Comparison of ENCODE assay signal across 1 cellular context in the genomic region with DNA sequence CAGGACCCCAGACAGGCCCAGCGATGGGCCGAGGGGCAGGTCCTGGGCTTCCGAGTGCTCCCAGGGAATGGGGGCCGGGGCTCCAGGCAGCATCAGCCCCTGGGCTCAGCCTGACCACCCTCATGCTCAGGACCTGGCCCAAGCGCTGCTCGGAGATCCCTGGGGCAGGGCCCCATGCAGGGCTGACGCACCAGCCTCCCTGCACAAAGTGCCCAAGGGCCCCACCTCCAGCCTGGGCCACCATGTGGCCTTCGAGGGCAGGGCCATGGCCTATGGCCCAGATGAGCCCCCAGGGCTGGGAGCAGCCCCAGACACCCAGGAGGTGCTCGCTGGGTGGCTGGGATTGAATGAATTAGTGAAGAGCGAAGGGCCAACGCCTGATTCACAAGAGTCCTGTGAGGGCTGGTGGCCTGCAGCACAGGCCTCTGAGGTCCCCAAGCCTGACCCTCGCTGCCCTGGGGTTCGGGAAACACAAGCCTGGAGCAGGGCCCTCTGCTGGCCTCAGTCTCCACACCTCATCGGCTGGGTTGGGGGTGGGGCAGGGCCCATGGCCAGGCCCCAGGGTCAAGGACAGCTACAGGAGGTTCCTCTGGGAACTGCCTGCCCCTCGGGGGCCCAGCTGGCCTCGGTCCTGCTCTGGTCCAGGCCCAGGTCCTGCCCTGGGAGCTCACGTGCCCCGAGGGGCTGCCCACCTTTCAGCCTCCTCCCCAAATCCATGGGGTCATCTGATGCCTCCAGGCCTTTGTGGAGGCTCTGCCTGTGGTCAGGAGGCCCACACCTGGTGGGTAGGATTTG.
TF ChIP-seq lines count a peak whose summit lies in the region.

No MANE protein-coding gene starts in this region.

TF ChIP-seq in HepG2, 621 proteins besides CTCF, POLR2A, EP300 and RAD21 (continued from another document and continues in another):
- TF ChIP-seq, protein P1, sequence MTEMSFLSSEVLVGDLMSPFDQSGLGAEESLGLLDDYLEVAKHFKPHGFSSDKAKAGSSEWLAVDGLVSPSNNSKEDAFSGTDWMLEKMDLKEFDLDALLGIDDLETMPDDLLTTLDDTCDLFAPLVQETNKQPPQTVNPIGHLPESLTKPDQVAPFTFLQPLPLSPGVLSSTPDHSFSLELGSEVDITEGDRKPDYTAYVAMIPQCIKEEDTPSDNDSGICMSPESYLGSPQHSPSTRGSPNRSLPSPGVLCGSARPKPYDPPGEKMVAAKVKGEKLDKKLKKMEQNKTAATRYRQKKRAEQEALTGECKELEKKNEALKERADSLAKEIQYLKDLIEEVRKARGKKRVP (CRISPR knock-in tag; IDR thresholded peaks at IDR 0.05), result no peak
- no peak for TF ChIP-seq ZNF749 (CRISPR knock-in tag; IDR thresholded peaks at IDR 0.05; ENCODE audit: borderline replicate concordance)
- peak; percentile 75; the same call in 1 of the 2 replicates for TF ChIP-seq ZBTB20 (CRISPR knock-in tag; IDR thresholded peaks at IDR 0.05; ENCODE audit: borderline replicate concordance, low read depth)
- TF ChIP-seq RFX5 (IDR thresholded peaks at IDR 0.05; ENCODE audit: low read depth, low read length), result no peak
- no peak; the same call in 1 of the 2 replicates for TF ChIP-seq ZNF484 (CRISPR knock-in tag; IDR thresholded peaks at IDR 0.05; ENCODE audit: borderline replicate concordance, low read depth)
- no peak for TF ChIP-seq NFKBIZ (CRISPR knock-in tag; IDR thresholded peaks at IDR 0.05)
- TF ChIP-seq ZNF256 (CRISPR knock-in tag; conservative IDR thresholded peaks at IDR 0.05), result no peak
- TF ChIP-seq CEBPB (IDR thresholded peaks at IDR 0.05; ENCODE audit: borderline replicate concordance, low read depth, low read length), result no peak
- TF ChIP-seq, protein P2, sequence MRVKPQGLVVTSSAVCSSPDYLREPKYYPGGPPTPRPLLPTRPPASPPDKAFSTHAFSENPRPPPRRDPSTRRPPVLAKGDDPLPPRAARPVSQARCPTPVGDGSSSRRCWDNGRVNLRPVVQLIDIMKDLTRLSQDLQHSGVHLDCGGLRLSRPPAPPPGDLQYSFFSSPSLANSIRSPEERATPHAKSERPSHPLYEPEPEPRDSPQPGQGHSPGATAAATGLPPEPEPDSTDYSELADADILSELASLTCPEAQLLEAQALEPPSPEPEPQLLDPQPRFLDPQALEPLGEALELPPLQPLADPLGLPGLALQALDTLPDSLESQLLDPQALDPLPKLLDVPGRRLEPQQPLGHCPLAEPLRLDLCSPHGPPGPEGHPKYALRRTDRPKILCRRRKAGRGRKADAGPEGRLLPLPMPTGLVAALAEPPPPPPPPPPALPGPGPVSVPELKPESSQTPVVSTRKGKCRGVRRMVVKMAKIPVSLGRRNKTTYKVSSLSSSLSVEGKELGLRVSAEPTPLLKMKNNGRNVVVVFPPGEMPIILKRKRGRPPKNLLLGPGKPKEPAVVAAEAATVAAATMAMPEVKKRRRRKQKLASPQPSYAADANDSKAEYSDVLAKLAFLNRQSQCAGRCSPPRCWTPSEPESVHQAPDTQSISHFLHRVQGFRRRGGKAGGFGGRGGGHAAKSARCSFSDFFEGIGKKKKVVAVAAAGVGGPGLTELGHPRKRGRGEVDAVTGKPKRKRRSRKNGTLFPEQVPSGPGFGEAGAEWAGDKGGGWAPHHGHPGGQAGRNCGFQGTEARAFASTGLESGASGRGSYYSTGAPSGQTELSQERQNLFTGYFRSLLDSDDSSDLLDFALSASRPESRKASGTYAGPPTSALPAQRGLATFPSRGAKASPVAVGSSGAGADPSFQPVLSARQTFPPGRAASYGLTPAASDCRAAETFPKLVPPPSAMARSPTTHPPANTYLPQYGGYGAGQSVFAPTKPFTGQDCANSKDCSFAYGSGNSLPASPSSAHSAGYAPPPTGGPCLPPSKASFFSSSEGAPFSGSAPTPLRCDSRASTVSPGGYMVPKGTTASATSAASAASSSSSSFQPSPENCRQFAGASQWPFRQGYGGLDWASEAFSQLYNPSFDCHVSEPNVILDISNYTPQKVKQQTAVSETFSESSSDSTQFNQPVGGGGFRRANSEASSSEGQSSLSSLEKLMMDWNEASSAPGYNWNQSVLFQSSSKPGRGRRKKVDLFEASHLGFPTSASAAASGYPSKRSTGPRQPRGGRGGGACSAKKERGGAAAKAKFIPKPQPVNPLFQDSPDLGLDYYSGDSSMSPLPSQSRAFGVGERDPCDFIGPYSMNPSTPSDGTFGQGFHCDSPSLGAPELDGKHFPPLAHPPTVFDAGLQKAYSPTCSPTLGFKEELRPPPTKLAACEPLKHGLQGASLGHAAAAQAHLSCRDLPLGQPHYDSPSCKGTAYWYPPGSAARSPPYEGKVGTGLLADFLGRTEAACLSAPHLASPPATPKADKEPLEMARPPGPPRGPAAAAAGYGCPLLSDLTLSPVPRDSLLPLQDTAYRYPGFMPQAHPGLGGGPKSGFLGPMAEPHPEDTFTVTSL (CRISPR knock-in tag; IDR thresholded peaks at IDR 0.05; ENCODE audit: borderline replicate concordance), result 0 out of 2 replicates have a peak, but pooled peaks have one; percentile 8
- TF ChIP-seq ZNF550 (CRISPR knock-in tag; IDR thresholded peaks at IDR 0.05; ENCODE audit: borderline replicate concordance), result peak; percentile 56; the same call in 1 of the 2 replicates
- TF ChIP-seq, protein P3, sequence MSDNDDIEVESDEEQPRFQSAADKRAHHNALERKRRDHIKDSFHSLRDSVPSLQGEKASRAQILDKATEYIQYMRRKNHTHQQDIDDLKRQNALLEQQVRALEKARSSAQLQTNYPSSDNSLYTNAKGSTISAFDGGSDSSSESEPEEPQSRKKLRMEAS (IDR thresholded peaks at IDR 0.05), result no peak
- TF ChIP-seq KMT2B (CRISPR knock-in tag; IDR thresholded peaks at IDR 0.05), result 0 out of 2 replicates have a peak, but pooled peaks have one; percentile 19
- TF ChIP-seq, protein P4, sequence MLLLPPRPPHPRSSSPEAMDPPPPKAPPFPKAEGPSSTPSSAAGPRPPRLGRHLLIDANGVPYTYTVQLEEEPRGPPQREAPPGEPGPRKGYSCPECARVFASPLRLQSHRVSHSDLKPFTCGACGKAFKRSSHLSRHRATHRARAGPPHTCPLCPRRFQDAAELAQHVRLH (CRISPR knock-in tag; IDR thresholded peaks at IDR 0.05; ENCODE audit: borderline replicate concordance, low read depth), result peak; percentile 66; the same call in 1 of the 2 replicates
- TF ChIP-seq KLF13 (CRISPR knock-in tag; IDR thresholded peaks at IDR 0.05), result no peak
- no peak for TF ChIP-seq ZNF724P (CRISPR knock-in tag; IDR thresholded peaks at IDR 0.05; ENCODE audit: borderline replicate concordance)
- TF ChIP-seq TARDBP (CRISPR knock-in tag; IDR thresholded peaks at IDR 0.05), result peak; percentile 98
- 0 out of 2 replicates have a peak, but pooled peaks have one; percentile 42 for TF ChIP-seq ZNF136 (CRISPR knock-in tag; IDR thresholded peaks at IDR 0.05; ENCODE audit: low read depth)
- no peak for TF ChIP-seq KDM5A (IDR thresholded peaks at IDR 0.05; ENCODE audit: borderline replicate concordance, low read length)
- TF ChIP-seq ZZZ3 (CRISPR knock-in tag; IDR thresholded peaks at IDR 0.05; ENCODE audit: borderline replicate concordance), result no peak
- no peak for TF ChIP-seq RORA (CRISPR knock-in tag; IDR thresholded peaks at IDR 0.05)
- TF ChIP-seq, protein P5, sequence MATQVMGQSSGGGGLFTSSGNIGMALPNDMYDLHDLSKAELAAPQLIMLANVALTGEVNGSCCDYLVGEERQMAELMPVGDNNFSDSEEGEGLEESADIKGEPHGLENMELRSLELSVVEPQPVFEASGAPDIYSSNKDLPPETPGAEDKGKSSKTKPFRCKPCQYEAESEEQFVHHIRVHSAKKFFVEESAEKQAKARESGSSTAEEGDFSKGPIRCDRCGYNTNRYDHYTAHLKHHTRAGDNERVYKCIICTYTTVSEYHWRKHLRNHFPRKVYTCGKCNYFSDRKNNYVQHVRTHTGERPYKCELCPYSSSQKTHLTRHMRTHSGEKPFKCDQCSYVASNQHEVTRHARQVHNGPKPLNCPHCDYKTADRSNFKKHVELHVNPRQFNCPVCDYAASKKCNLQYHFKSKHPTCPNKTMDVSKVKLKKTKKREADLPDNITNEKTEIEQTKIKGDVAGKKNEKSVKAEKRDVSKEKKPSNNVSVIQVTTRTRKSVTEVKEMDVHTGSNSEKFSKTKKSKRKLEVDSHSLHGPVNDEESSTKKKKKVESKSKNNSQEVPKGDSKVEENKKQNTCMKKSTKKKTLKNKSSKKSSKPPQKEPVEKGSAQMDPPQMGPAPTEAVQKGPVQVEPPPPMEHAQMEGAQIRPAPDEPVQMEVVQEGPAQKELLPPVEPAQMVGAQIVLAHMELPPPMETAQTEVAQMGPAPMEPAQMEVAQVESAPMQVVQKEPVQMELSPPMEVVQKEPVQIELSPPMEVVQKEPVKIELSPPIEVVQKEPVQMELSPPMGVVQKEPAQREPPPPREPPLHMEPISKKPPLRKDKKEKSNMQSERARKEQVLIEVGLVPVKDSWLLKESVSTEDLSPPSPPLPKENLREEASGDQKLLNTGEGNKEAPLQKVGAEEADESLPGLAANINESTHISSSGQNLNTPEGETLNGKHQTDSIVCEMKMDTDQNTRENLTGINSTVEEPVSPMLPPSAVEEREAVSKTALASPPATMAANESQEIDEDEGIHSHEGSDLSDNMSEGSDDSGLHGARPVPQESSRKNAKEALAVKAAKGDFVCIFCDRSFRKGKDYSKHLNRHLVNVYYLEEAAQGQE (IDR thresholded peaks at IDR 0.05; ENCODE audit: borderline replicate concordance in 1 of 2, low read depth in 1 of 2, low read length in 2 of 2), result no peak
- TF ChIP-seq, protein P6, sequence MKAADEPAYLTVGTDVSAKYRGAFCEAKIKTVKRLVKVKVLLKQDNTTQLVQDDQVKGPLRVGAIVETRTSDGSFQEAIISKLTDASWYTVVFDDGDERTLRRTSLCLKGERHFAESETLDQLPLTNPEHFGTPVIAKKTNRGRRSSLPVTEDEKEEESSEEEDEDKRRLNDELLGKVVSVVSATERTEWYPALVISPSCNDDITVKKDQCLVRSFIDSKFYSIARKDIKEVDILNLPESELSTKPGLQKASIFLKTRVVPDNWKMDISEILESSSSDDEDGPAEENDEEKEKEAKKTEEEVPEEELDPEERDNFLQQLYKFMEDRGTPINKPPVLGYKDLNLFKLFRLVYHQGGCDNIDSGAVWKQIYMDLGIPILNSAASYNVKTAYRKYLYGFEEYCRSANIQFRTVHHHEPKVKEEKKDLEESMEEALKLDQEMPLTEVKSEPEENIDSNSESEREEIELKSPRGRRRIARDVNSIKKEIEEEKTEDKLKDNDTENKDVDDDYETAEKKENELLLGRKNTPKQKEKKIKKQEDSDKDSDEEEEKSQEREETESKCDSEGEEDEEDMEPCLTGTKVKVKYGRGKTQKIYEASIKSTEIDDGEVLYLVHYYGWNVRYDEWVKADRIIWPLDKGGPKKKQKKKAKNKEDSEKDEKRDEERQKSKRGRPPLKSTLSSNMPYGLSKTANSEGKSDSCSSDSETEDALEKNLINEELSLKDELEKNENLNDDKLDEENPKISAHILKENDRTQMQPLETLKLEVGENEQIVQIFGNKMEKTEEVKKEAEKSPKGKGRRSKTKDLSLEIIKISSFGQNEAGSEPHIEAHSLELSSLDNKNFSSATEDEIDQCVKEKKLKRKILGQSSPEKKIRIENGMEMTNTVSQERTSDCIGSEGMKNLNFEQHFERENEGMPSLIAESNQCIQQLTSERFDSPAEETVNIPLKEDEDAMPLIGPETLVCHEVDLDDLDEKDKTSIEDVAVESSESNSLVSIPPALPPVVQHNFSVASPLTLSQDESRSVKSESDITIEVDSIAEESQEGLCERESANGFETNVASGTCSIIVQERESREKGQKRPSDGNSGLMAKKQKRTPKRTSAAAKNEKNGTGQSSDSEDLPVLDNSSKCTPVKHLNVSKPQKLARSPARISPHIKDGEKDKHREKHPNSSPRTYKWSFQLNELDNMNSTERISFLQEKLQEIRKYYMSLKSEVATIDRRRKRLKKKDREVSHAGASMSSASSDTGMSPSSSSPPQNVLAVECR (CRISPR knock-in tag; IDR thresholded peaks at IDR 0.05; ENCODE audit: borderline replicate concordance), result peak; percentile 83
- no peak for TF ChIP-seq ZNF496 (CRISPR knock-in tag; IDR thresholded peaks at IDR 0.05; ENCODE audit: insufficient replicate concordance)
- TF ChIP-seq, protein P7, sequence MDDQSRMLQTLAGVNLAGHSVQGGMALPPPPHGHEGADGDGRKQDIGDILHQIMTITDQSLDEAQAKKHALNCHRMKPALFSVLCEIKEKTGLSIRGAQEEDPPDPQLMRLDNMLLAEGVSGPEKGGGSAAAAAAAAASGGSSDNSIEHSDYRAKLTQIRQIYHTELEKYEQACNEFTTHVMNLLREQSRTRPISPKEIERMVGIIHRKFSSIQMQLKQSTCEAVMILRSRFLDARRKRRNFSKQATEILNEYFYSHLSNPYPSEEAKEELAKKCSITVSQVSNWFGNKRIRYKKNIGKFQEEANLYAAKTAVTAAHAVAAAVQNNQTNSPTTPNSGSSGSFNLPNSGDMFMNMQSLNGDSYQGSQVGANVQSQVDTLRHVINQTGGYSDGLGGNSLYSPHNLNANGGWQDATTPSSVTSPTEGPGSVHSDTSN (CRISPR knock-in tag; IDR thresholded peaks at IDR 0.05; ENCODE audit: borderline replicate concordance), result no peak
- TF ChIP-seq, protein P8, sequence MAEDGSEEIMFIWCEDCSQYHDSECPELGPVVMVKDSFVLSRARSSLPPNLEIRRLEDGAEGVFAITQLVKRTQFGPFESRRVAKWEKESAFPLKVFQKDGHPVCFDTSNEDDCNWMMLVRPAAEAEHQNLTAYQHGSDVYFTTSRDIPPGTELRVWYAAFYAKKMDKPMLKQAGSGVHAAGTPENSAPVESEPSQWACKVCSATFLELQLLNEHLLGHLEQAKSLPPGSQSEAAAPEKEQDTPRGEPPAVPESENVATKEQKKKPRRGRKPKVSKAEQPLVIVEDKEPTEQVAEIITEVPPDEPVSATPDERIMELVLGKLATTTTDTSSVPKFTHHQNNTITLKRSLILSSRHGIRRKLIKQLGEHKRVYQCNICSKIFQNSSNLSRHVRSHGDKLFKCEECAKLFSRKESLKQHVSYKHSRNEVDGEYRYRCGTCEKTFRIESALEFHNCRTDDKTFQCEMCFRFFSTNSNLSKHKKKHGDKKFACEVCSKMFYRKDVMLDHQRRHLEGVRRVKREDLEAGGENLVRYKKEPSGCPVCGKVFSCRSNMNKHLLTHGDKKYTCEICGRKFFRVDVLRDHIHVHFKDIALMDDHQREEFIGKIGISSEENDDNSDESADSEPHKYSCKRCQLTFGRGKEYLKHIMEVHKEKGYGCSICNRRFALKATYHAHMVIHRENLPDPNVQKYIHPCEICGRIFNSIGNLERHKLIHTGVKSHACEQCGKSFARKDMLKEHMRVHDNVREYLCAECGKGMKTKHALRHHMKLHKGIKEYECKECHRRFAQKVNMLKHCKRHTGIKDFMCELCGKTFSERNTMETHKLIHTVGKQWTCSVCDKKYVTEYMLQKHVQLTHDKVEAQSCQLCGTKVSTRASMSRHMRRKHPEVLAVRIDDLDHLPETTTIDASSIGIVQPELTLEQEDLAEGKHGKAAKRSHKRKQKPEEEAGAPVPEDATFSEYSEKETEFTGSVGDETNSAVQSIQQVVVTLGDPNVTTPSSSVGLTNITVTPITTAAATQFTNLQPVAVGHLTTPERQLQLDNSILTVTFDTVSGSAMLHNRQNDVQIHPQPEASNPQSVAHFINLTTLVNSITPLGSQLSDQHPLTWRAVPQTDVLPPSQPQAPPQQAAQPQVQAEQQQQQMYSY (CRISPR knock-in tag; IDR thresholded peaks at IDR 0.05), result no peak
- no peak for TF ChIP-seq ARNT (IDR thresholded peaks at IDR 0.05)
- TF ChIP-seq YEATS2 (CRISPR knock-in tag; IDR thresholded peaks at IDR 0.05; ENCODE audit: borderline replicate concordance), result no peak; the same call in 1 of the 2 replicates
- 0 out of 2 replicates have a peak, but pooled peaks have one; percentile 66 for TF ChIP-seq ZFP1 (CRISPR knock-in tag; IDR thresholded peaks at IDR 0.05)
- no peak for TF ChIP-seq TBL1XR1 (IDR thresholded peaks at IDR 0.05; ENCODE audit: borderline replicate concordance, low read length, partially characterized antibody)
- peak; percentile 92 for TF ChIP-seq ZBTB7A (CRISPR knock-in tag; IDR thresholded peaks at IDR 0.05)
- TF ChIP-seq ZNF138 (CRISPR knock-in tag; IDR thresholded peaks at IDR 0.05; ENCODE audit: low read depth), result no peak
- 0 out of 2 replicates have a peak, but pooled peaks have one; percentile 56 for TF ChIP-seq TMF1 (CRISPR knock-in tag; IDR thresholded peaks at IDR 0.05; ENCODE audit: low read depth)
- 0 out of 2 replicates have a peak, but pooled peaks have one; percentile 42 for TF ChIP-seq STAT5B (CRISPR knock-in tag; IDR thresholded peaks at IDR 0.05)
- TF ChIP-seq TSC22D2 (CRISPR knock-in tag; IDR thresholded peaks at IDR 0.05; ENCODE audit: borderline replicate concordance), result peak; percentile 60; the same call in 1 of the 2 replicates
